Comparison of ENCODE assay signal across 10 cellular contexts in genomic region chr12:54417712-54418440, GRCh38. TPM values are rescaled to one million over a fixed set of nuclear protein-coding genes. Genes with fewer than 3 reads are reported as not detected.
DNase-seq lines count a peak whose midpoint lies in the region; ATAC-seq, FAIRE-seq and TF ChIP-seq lines count a peak whose summit lies in the region.
"Had no signal": no experiment of that assay in that cellular context is flagged by ENCODE, and none has a peak within 500 bp of the region (broad histone marks: within the 10 kb centered on the region; RNA-seq: fewer than 3 reads in every experiment).

No MANE protein-coding gene starts in this region.

- H3K36me3 ChIP-seq in ES-I3 (ENCODE audit: insufficient read depth, low read length) (no peaks in the 10 kb centered on the region), esophagus squamous epithelium (no peaks in the 10 kb centered on the region), pancreas (no peaks in the 10 kb centered on the region)

- H3K4me3 Mint-ChIP-seq in T-helper 17 cell = peak overlapping the region; percentile 99

- intact Hi-C loops in esophagus squamous epithelium (cut with DNase I) (no loop called here), pancreas (cut with DNase I) (no loop called here)

- no peak for FAIRE-seq in pancreas (lab: Jason Lieb, UNC)

- no peaks in the 10 kb centered on the region for H3K27me3 Mint-ChIP-seq in T-helper 17 cell

- peaks cover 6% of the 10 kb centered on the region for H3K36me3 Mint-ChIP-seq in T-helper 17 cell (ENCODE audit: low read depth)

- H3K27me3 ChIP-seq in esophagus squamous epithelium (peaks cover 0 to 49% (median 0%) of the 10 kb centered on the region in 4 donors), pancreas (no peaks in the 10 kb centered on the region)

- ATAC-seq in T-helper 17 cell (no peak), pancreas (peak in 2 of 4 donors; percentile 7 to 15), GM19395 (IDR thresholded peaks at IDR 0.05; ENCODE audit: unreplicated experiment) (no peak), HG02884 (IDR thresholded peaks at IDR 0.05; ENCODE audit: unreplicated experiment) (no peak)

- 23 to 41% methylated on average over 12 to 15 of the region's 25 CpGs for WGBS in esophagus squamous epithelium, 2 donors
- WGBS in pancreas, 2 donors = 44 to 65% methylated on average over 19 to 24 of the region's 25 CpGs

- H3K9ac ChIP-seq in ES-I3 (ENCODE audit: low read depth, low read length) = peak overlapping the region; percentile 78

- H3K4me3 ChIP-seq in esophagus squamous epithelium (peak overlapping the region; percentile 57 to 95 (median 76)), pancreas (peak overlapping the region; percentile 66 to 87 (median 80))

- H3K27ac ChIP-seq in esophagus squamous epithelium (peak overlapping the region; percentile 85 to 96 (median 94)), pancreas (peak overlapping the region in 3 of 4 donors; percentile 60 to 78 (median 75))

- TF ChIP-seq CTCF in esophagus squamous epithelium (IDR thresholded peaks at IDR 0.05) (no peak), pancreas (IDR thresholded peaks at IDR 0.05) (no peak)

- DNase-seq in T-helper 17 cell (peak in 1 of 3 donors; percentile 17), esophagus squamous epithelium (lab: John Stamatoyannopoulos, UW) (no peak), pancreas (peak in 2 of 6 donors; percentile 39 to 65), SIG-M5 treated with dmso at 0.1 percent for 504 hours (lab: John Stamatoyannopoulos, UW; ENCODE audit: unreplicated experiment) (no peak), NCI-H526 treated with DMSO at 0.1 percent for 48 hours (lab: John Stamatoyannopoulos, UW) (no peak)

- H3K9me3 ChIP-seq in ES-I3 (ENCODE audit: control insufficient read depth, insufficient read depth, low read length) = no peaks in the 10 kb centered on the region
- H3K9me3 ChIP-seq in T-helper 17 cell (ENCODE audit: control insufficient read depth, low read length, poor library complexity, severe bottlenecking) = no peaks in the 10 kb centered on the region
- no peaks in the 10 kb centered on the region for H3K9me3 ChIP-seq in esophagus squamous epithelium
- no peaks in the 10 kb centered on the region for H3K9me3 ChIP-seq in pancreas

- H3K27ac Mint-ChIP-seq in T-helper 17 cell = peak overlapping the region; percentile 100

- peaks cover 61% of the 10 kb centered on the region for H3K4me1 Mint-ChIP-seq in T-helper 17 cell

- H3K4me1 ChIP-seq in ES-I3 (ENCODE audit: insufficient read depth, low read length) (peaks cover 35% of the 10 kb centered on the region), esophagus squamous epithelium (peaks cover 12 to 98% (median 31%) of the 10 kb centered on the region in 3 donors), pancreas (peaks cover 9 to 31% (median 12%) of the 10 kb centered on the region in 3 donors)

- TF ChIP-seq POLR2A in esophagus squamous epithelium (IDR thresholded peaks at IDR 0.05) = no peak

RNA-seq across cellular contexts. Expression of gene ITGA5, which starts 1.2 kb away (rescaled TPM):
- total RNA-seq in T-helper 17 cell (10 to 100 TPM; 61.6 to 71.4 TPM), esophagus squamous epithelium (100 to 1,000 TPM in 1 of 4 donors, 10 to 100 TPM in 2, 1 to 10 TPM in 1; 7.5 to 112 (median 37.3) TPM), pancreas (10 to 100 TPM in 4 of 6 donors, 1 to 10 TPM in 2; 9.5 to 27.1 (median 15.1) TPM)
- 10 to 100 TPM; 19.0 to 32.2 TPM for polyA plus RNA-seq in pancreas

RNA-seq across cellular contexts. Expression of gene ZNF385A, which starts 33.3 kb away (rescaled TPM):
- total RNA-seq in T-helper 17 cell (1 to 10 TPM; 3.4 to 5.7 TPM), esophagus squamous epithelium (100 to 1,000 TPM in 1 of 4 donors, 10 to 100 TPM in 3; 25.2 to 106 (median 37.8) TPM), pancreas (1 to 10 TPM in 5 of 6 donors, under 1 TPM in 1; 0.59 to 8.2 (median 2.6) TPM)
- polyA plus RNA-seq in pancreas = 1 to 10 TPM; 2.8 to 3.6 TPM

RNA-seq across cellular contexts. Expression of gene GPR84, which starts 53.6 kb away (rescaled TPM):
- total RNA-seq in T-helper 17 cell (under 1 TPM; 0.57 to 0.99 TPM), esophagus squamous epithelium (under 1 TPM in 1 of 4 donors, not detected in 3; 0.38 TPM), pancreas (under 1 TPM in 4 of 6 donors, not detected in 2; 0.32 to 0.87 (median 0.63) TPM)
- under 1 TPM; 0.09 to 0.27 TPM for polyA plus RNA-seq in pancreas
- total RNA-seq: HT1080, renal cortical epithelial cell had no signal

RNA-seq across cellular contexts. Expression of gene GTSF1, which starts 55.5 kb away (rescaled TPM):
- total RNA-seq in T-helper 17 cell (1 to 10 TPM; 3.7 to 3.9 TPM), esophagus squamous epithelium (1 to 10 TPM in 1 of 4 donors, not detected in 3; 1.6 TPM), pancreas (under 1 TPM in 1 of 6 donors, not detected in 5; 0.66 TPM)
- polyA plus RNA-seq in pancreas = not detected
